ENCODE assay signal across 1 cellular context in genomic region chr10:22437620-22438588, GRCh38.
A peak's percentile ranks its signal among the peaks of the same experiment; 100 is the strongest.
TF ChIP-seq lines count a peak whose summit lies in the region.

No MANE protein-coding gene starts in this region.

TF ChIP-seq in HepG2, 621 proteins besides CTCF, POLR2A, EP300 and RAD21 (continued from another document):
- no peak for TF ChIP-seq PHB2 (IDR thresholded peaks at IDR 0.05; ENCODE audit: partially characterized antibody)
- no peak for TF ChIP-seq MYC (CRISPR knock-in tag; IDR thresholded peaks at IDR 0.05; ENCODE audit: borderline replicate concordance)
- no peak for TF ChIP-seq ZNF563 (CRISPR knock-in tag; IDR thresholded peaks at IDR 0.05)
- no peak for TF ChIP-seq ZNF891 (CRISPR knock-in tag; IDR thresholded peaks at IDR 0.05)
- TF ChIP-seq GTF3A (CRISPR knock-in tag; conservative IDR thresholded peaks at IDR 0.05) = no peak
- TF ChIP-seq HOMEZ (CRISPR knock-in tag; IDR thresholded peaks at IDR 0.05; ENCODE audit: low read depth) = no peak
- TF ChIP-seq SALL2 (CRISPR knock-in tag; IDR thresholded peaks at IDR 0.05) = no peak
- peak; percentile 40; the same call in 1 of the 2 replicates for TF ChIP-seq ARID5B (CRISPR knock-in tag; IDR thresholded peaks at IDR 0.05)
- TF ChIP-seq KAT7 (CRISPR knock-in tag; IDR thresholded peaks at IDR 0.05; ENCODE audit: borderline replicate concordance) = no peak
